ENCODE assay signal across 8 cellular contexts in the genomic region with DNA sequence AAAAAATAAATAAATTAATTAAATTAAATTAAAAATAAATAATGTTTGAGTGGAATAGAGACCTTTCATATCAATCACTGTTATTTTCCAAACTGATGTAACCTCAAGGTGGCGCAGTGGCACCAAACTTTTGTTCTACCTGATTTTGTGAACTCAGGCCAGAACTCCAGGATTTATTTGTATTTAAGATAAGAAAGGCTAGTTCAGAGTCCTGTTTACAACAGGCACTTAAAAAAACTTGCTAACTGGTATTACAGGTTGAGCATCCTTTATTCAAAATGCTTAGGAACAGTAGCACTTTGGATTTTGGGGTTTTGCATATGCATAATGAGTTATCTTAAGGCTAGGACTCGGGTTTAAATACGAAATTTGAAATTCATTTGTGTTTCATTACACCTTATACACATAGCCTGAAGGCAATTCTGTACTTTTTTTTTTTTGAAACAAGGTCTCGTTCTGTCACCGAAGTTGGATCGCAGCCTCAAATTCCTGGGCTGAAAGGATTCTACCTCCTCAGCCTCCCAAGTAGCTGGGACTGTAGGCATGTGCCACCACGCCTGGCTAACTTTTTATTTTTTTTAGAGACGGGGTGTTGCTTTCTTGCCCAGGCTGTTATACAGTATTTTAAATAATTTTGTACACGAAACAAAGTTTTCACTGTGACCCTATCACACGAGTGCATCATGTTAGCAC. TPM values are rescaled to one million over a fixed set of nuclear protein-coding genes. Genes with fewer than 3 reads are reported as not detected.
DNase-seq lines count a peak whose midpoint lies in the region; ATAC-seq, FAIRE-seq and TF ChIP-seq lines count a peak whose summit lies in the region.

No MANE protein-coding gene starts in this region.

- H3K27me3 ChIP-seq in bronchial epithelial cell (ENCODE audit: control insufficient read depth, insufficient read depth, low read length) (no peaks in the 10 kb centered on the region), vagina (no peaks in the 10 kb centered on the region)

- peaks cover 25% of the 10 kb centered on the region for H3K4me1 ChIP-seq in vagina

- FAIRE-seq in bronchial epithelial cell (lab: Jason Lieb, UNC) (no peak), GM19239 (lab: Jason Lieb, UNC) (no peak)

- peaks cover 2% of the 10 kb centered on the region for H3K36me3 ChIP-seq in bronchial epithelial cell (ENCODE audit: control insufficient read depth, insufficient read depth, low read length)
- H3K36me3 ChIP-seq in vagina: peaks cover 0 to 3% of the 10 kb centered on the region in 2 donors

- intact Hi-C loops in vagina (cut with DNase I): no loop called here

- no peak for ATAC-seq in GM21526 (IDR thresholded peaks at IDR 0.05; ENCODE audit: low FRiP score, unreplicated experiment)

- H3K27ac ChIP-seq in vagina: no peak overlapping the region

- no peak for TF ChIP-seq POLR2A in vagina (IDR thresholded peaks at IDR 0.05)

- TF ChIP-seq CTCF in bronchial epithelial cell (IDR thresholded peaks at IDR 0.05; ENCODE audit: insufficient read depth, low read length, severe bottlenecking) (peak; percentile 38), vagina (IDR thresholded peaks at IDR 0.05) (no peak)

- H3K9me3 ChIP-seq in vagina: no peaks in the 10 kb centered on the region

- DNase-seq in DMS53 (lab: John Stamatoyannopoulos, UW): peak; percentile 32
- no peak for DNase-seq in DMS53 treated with DMSO at 0.1 percent for 48 hours (lab: John Stamatoyannopoulos, UW; ENCODE audit: unreplicated experiment)
- peak; percentile 14 to 28 for DNase-seq in Kasumi-1 (lab: John Stamatoyannopoulos, UW)
- peak; percentile 40 for DNase-seq in bronchial epithelial cell (ENCODE audit: low read depth)
- peak; percentile 68 for DNase-seq in mucosa of gallbladder (ENCODE audit: low spot score)
- DNase-seq in vagina (ENCODE audit: extremely low spot score in 2 of 2): no peak
- DNase-seq in GM19239 (ENCODE audit: insufficient read length, low spot score): no peak

- H3K4me3 ChIP-seq in bronchial epithelial cell (ENCODE audit: low read depth, low read length) (no peak overlapping the region), vagina (no peak overlapping the region)

RNA-seq across cellular contexts. Expression of a gene that starts 32.4 kb away (rescaled TPM):
- total RNA-seq in bronchial epithelial cell: 44.8 and 50.5 TPM in 2 replicates
- 63.8 TPM for total RNA-seq in mucosa of gallbladder
- total RNA-seq in vagina: 43.0 TPM

RNA-seq across cellular contexts. Expression of a gene that starts 34.9 kb away (rescaled TPM):
- 16.1 and 17.3 TPM in 2 replicates for total RNA-seq in bronchial epithelial cell
- 165 TPM for total RNA-seq in mucosa of gallbladder
- 58.9 TPM for total RNA-seq in vagina

RNA-seq across cellular contexts. Expression of a gene that starts 51.7 kb away (rescaled TPM):
- total RNA-seq in bronchial epithelial cell (not detected in 2 replicates), mucosa of gallbladder (0.20 TPM), vagina (not detected)

Comparison
In these comparisons a context has a peak if more than half of its experiments do, and no peak if none do; other contexts are left out.
1. DNase-seq: peak in DMS53 (single experiment), Kasumi-1 (2 of 2), bronchial epithelial cell (single experiment) and mucosa of gallbladder (single experiment); none in DMS53 treated with DMSO at 0.1 percent for 48 hours (single experiment), vagina (0 of 2) and GM19239 (single experiment).